In the genomic region with DNA sequence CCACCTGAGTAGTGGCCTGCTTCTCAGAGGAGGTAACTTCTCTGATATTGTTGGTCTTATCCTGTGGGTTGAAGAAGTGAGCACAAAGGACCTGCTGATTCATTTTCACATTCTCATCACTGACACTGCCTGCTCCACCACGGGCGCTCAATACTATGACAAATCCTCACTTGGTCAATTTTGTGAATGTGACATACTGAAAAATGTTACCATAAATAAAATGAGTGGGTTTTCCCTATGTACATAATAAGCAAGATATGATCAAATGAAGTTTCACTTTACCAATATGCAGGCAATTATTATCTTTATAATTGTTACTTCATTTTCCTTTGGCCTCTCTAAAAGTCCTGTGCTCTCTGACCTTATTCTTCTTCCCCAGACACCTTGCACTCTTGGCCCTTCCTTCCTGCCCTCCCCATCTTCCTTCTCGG, we compare ENCODE assay signal across 8 cellular contexts.
A peak's percentile ranks its signal among the peaks of the same experiment; 100 is the strongest.
DNase-seq lines count a peak whose midpoint lies in the region; ATAC-seq, FAIRE-seq and TF ChIP-seq lines count a peak whose summit lies in the region.

No MANE protein-coding gene starts in this region.

- no peaks in the 10 kb centered on the region for H3K9me3 ChIP-seq in vagina
- no peaks in the 10 kb centered on the region for H3K9me3 ChIP-seq in neural progenitor cell (ENCODE audit: low read depth)

- no peak overlapping the region for H3K9ac ChIP-seq in neural progenitor cell

- ATAC-seq in GM21529 (IDR thresholded peaks at IDR 0.05; ENCODE audit: unreplicated experiment): peak; percentile 81

- TF ChIP-seq POLR2A in GM12891 (IDR thresholded peaks at IDR 0.05; ENCODE audit: low read depth, low read length) (no peak), vagina (IDR thresholded peaks at IDR 0.05) (no peak)

- H3K27ac Mint-ChIP-seq in neural progenitor cell: no peak overlapping the region

- H3K27me3 ChIP-seq in vagina (no peaks in the 10 kb centered on the region), neural progenitor cell (no peaks in the 10 kb centered on the region)

- FAIRE-seq in GM12891 (lab: Jason Lieb, UNC): peak; percentile 59

- intact Hi-C loops in vagina (cut with DNase I): no loop called here

- H3K36me3 Mint-ChIP-seq in neural progenitor cell: no peaks in the 10 kb centered on the region

- H3K9me3 Mint-ChIP-seq in neural progenitor cell: no peaks in the 10 kb centered on the region

- H3K4me3 ChIP-seq in epithelial cell of esophagus (ENCODE audit: low read length): no peak overlapping the region
- H3K4me3 ChIP-seq in vagina: no peak overlapping the region
- no peak overlapping the region for H3K4me3 ChIP-seq in neural progenitor cell

- DNase-seq in GM12891 (ENCODE audit: insufficient read length, low spot score) (no peak), NOMO-1 treated with DMSO at 0.1 percent for 48 hours (lab: John Stamatoyannopoulos, UW; ENCODE audit: unreplicated experiment) (peak; percentile 40), epithelial cell of esophagus (ENCODE audit: low read depth) (peak; percentile 27), vagina (ENCODE audit: extremely low spot score in 2 of 2) (no peak), middle frontal gyrus (ENCODE audit: extremely low spot score, low spot score) (no peak), neural progenitor cell (ENCODE audit: low spot score) (no peak), HK-2 (ENCODE audit: unreplicated experiment) (no peak)

- H3K4me2 ChIP-seq in neural progenitor cell: no peak overlapping the region

- no peaks in the 10 kb centered on the region for H3K79me2 ChIP-seq in neural progenitor cell (ENCODE audit: low read depth)

- no peak overlapping the region for H3K4me3 Mint-ChIP-seq in neural progenitor cell

- H3F3A ChIP-seq in neural progenitor cell (ENCODE audit: low read depth): no peaks in the 10 kb centered on the region

- TF ChIP-seq CTCF in epithelial cell of esophagus (IDR thresholded peaks at IDR 0.05; ENCODE audit: insufficient read depth, low read depth, low read length, missing control alignments) (no peak), vagina (IDR thresholded peaks at IDR 0.05) (no peak), neural progenitor cell (IDR thresholded peaks at IDR 0.05) (no peak)

- peaks cover 4% of the 10 kb centered on the region for H3K27me3 Mint-ChIP-seq in neural progenitor cell (ENCODE audit: insufficient read depth, low read depth)

- H3K27ac ChIP-seq in vagina (peak overlapping the region; percentile 63), neural progenitor cell (no peak overlapping the region)

- H4K20me1 ChIP-seq in neural progenitor cell (ENCODE audit: low read depth): no peaks in the 10 kb centered on the region

- H3K36me3 ChIP-seq in vagina (no peaks in the 10 kb centered on the region), neural progenitor cell (no peaks in the 10 kb centered on the region)

- peaks cover 30% of the 10 kb centered on the region for H3K4me1 ChIP-seq in vagina
- peaks cover 7% of the 10 kb centered on the region for H3K4me1 ChIP-seq in neural progenitor cell

- H3K4me1 Mint-ChIP-seq in neural progenitor cell: peaks cover 19% of the 10 kb centered on the region

- no peak overlapping the region for H2AFZ ChIP-seq in neural progenitor cell (replicated peaks)

TF ChIP-seq in GM12891, 5 proteins besides CTCF, POLR2A, EP300 and RAD21:
- no peak for TF ChIP-seq SPI1 (IDR thresholded peaks at IDR 0.05; ENCODE audit: low read depth, low read length)
- TF ChIP-seq POU2F2 (IDR thresholded peaks at IDR 0.05; ENCODE audit: low read depth, low read length): no peak
- TF ChIP-seq POLR2AphosphoS5 (IDR thresholded peaks at IDR 0.05; ENCODE audit: low read depth, low read length): no peak
- TF ChIP-seq PAX5 (IDR thresholded peaks at IDR 0.05; ENCODE audit: insufficient read depth, low read length, severe bottlenecking): no peak
- TF ChIP-seq TAF1 (IDR thresholded peaks at IDR 0.05; ENCODE audit: low read depth, low read length): no peak; the same call in 1 of the 2 replicates

Comparison
In these comparisons a context has a peak if more than half of its experiments do, and no peak if none do; other contexts are left out.
1. DNase-seq: peak in NOMO-1 treated with DMSO at 0.1 percent for 48 hours (single experiment) and epithelial cell of esophagus (single experiment); none in GM12891 (single experiment), vagina (0 of 2), middle frontal gyrus (single experiment), neural progenitor cell (single experiment) and HK-2 (single experiment).